In the genomic region with DNA sequence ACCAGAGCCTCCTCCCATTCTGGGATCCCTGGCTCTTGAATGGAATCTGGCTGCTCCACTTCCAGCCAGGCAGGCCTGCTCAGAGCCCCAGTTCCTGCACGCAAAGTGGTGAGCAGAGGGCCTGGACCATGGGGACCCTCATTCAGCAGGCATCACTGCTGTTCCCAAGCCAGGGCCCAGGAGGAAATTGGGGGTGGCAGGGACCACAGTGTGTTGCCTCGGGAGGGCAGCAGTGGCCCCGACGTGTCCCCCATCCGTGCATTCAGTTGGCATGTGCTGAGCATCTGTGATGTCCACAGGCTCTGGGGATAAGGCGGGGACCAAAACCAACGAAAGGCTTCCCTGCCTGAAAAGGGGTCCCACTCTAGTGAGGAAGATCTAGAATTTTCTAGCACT, we compare ENCODE assay signal across 10 cellular contexts. TPM values are rescaled to one million over a fixed set of nuclear protein-coding genes. Genes with fewer than 3 reads are reported as not detected.
DNase-seq lines count a peak whose midpoint lies in the region; ATAC-seq and TF ChIP-seq lines count a peak whose summit lies in the region.
"Had no signal": no experiment of that assay in that cellular context is flagged by ENCODE, and none has a peak within 500 bp of the region (broad histone marks: within the 10 kb centered on the region; RNA-seq: fewer than 3 reads in every experiment).

No MANE protein-coding gene starts in this region.

- peaks cover 12% of the 10 kb centered on the region for H3K36me3 Mint-ChIP-seq in T-helper 17 cell (ENCODE audit: low read depth)
- peaks cover 8% of the 10 kb centered on the region for H3K36me3 Mint-ChIP-seq in glutamatergic neuron (ENCODE audit: unreplicated experiment)

- peak overlapping the region; percentile 72 for H3K27ac ChIP-seq in psoas muscle

- H3K27me3 Mint-ChIP-seq in T-helper 17 cell (no peaks in the 10 kb centered on the region), glutamatergic neuron (ENCODE audit: unreplicated experiment) (peaks cover 12% of the 10 kb centered on the region)

- no peaks in the 10 kb centered on the region for H3K9me3 ChIP-seq in T-helper 17 cell (ENCODE audit: control insufficient read depth, low read length, poor library complexity, severe bottlenecking)
- H3K9me3 ChIP-seq in psoas muscle, result no peaks in the 10 kb centered on the region

- no peaks in the 10 kb centered on the region for H3K27me3 ChIP-seq in psoas muscle (ENCODE audit: insufficient read depth in 3 of 3, low read length in 2 of 3)

- WGBS in psoas muscle, 3 donors, result 73 to 78% (median 74%) methylated on average over 7 of the region's 7 CpGs

- TF ChIP-seq POLR2A in GM18505 (IDR thresholded peaks at IDR 0.05; ENCODE audit: borderline replicate concordance, extremely low read depth, insufficient read depth, insufficient read length), result peak; percentile 24

- no peak for DNase-seq in T-helper 17 cell
- DNase-seq in glutamatergic neuron, result no peak
- no peak for DNase-seq in psoas muscle
- no peak for DNase-seq in activated effector memory CD4-positive, alpha-beta T cell treated with Interleukin-2 at 50 U/mL for 16 hours
- DNase-seq in Ammon's horn (ENCODE audit: low spot score), result no peak
- DNase-seq: aorta, NCI-H1930 had no signal

- H3K4me1 Mint-ChIP-seq in T-helper 17 cell (peaks cover 38% of the 10 kb centered on the region), glutamatergic neuron (ENCODE audit: low read depth, unreplicated experiment) (peaks cover 36% of the 10 kb centered on the region)

- intact Hi-C loops in psoas muscle (cut with DNase I), result loop anchor here in 1 of 2 donors (5.0 kb wide), 1 partner anchor 106 kb away; a partner anchor contains a TSS

- no peak overlapping the region for H3K4me3 ChIP-seq in psoas muscle

- ATAC-seq in GM18505 (IDR thresholded peaks at IDR 0.05; ENCODE audit: unreplicated experiment), result no peak
- no peak for ATAC-seq in T-helper 17 cell
- ATAC-seq in psoas muscle, result no peak
- no peak for ATAC-seq in GM21786 (IDR thresholded peaks at IDR 0.05; ENCODE audit: unreplicated experiment)
- no peak for ATAC-seq in HG03439 (IDR thresholded peaks at IDR 0.05; ENCODE audit: unreplicated experiment)

- peaks cover 13% of the 10 kb centered on the region for H3K9me3 Mint-ChIP-seq in glutamatergic neuron (ENCODE audit: unreplicated experiment)

- H3K4me3 Mint-ChIP-seq in T-helper 17 cell (peak overlapping the region; percentile 33), glutamatergic neuron (ENCODE audit: unreplicated experiment) (peak overlapping the region; percentile 25)

- TF ChIP-seq CTCF in glutamatergic neuron (IDR thresholded peaks at IDR 0.05; ENCODE audit: partially characterized antibody, unreplicated experiment) (no peak), psoas muscle (IDR thresholded peaks at IDR 0.05) (no peak)

- peaks cover 0 to 62% of the 10 kb centered on the region in 2 donors for H3K36me3 ChIP-seq in psoas muscle (ENCODE audit: insufficient read depth in 1 of 2, low read depth in 1 of 2)

- H3K4me1 ChIP-seq in psoas muscle, result peaks cover 34% of the 10 kb centered on the region

- peak overlapping the region; percentile 89 for H3K27ac Mint-ChIP-seq in T-helper 17 cell
- H3K27ac Mint-ChIP-seq in glutamatergic neuron (ENCODE audit: unreplicated experiment), result peak overlapping the region; percentile 97

RNA-seq across cellular contexts. Expression of a gene that starts 11.2 kb away (rescaled TPM):
- total RNA-seq in T-helper 17 cell (10 to 100 TPM; 34.7 to 35.4 TPM), glutamatergic neuron (ENCODE audit: unreplicated experiment) (36.7 TPM), psoas muscle (10 to 100 TPM; 15.5 to 25.7 (median 21.6) TPM)
- 10 to 100 TPM; 13.7 to 23.7 (median 19.9) TPM for polyA plus RNA-seq in psoas muscle

RNA-seq across cellular contexts. Expression of a gene that starts 32.5 kb away (rescaled TPM):
- total RNA-seq in T-helper 17 cell (100 to 1,000 TPM; 408 to 431 TPM), glutamatergic neuron (ENCODE audit: unreplicated experiment) (26.0 TPM), psoas muscle (10 to 100 TPM in 2 of 4 donors, 1 to 10 TPM in 2; 8.2 to 10.8 (median 10.1) TPM)
- 10 to 100 TPM in 1 of 3 donors, 1 to 10 TPM in 2; 2.8 to 10.5 (median 3.2) TPM for polyA plus RNA-seq in psoas muscle

RNA-seq across cellular contexts. Expression of a gene that starts 42.7 kb away (rescaled TPM):
- total RNA-seq in T-helper 17 cell, result 10 to 100 TPM; 37.1 to 41.4 TPM
- 7.6 TPM for total RNA-seq in glutamatergic neuron (ENCODE audit: unreplicated experiment)
- 1 to 10 TPM; 1.7 to 2.5 (median 2.0) TPM for total RNA-seq in psoas muscle
- polyA plus RNA-seq in psoas muscle, result 10 to 100 TPM in 1 of 3 donors, 1 to 10 TPM in 2; 7.9 to 13.1 (median 9.3) TPM

RNA-seq across cellular contexts. Expression of a gene that starts 55.1 kb away (rescaled TPM):
- total RNA-seq in T-helper 17 cell, result 10 to 100 TPM in 1 of 2 donors, 1 to 10 TPM in 1; 6.9 to 35.0 TPM
- 52.6 TPM for total RNA-seq in glutamatergic neuron (ENCODE audit: unreplicated experiment)
- 1 to 10 TPM; 1.4 to 2.6 (median 1.7) TPM for total RNA-seq in psoas muscle
- polyA plus RNA-seq in psoas muscle, result 1 to 10 TPM in 2 of 3 donors, under 1 TPM in 1; 0.88 to 3.1 (median 2.5) TPM

RNA-seq across cellular contexts. Expression of a gene that starts 57.0 kb away (rescaled TPM):
- total RNA-seq in T-helper 17 cell (100 to 1,000 TPM; 316 to 329 TPM), glutamatergic neuron (ENCODE audit: unreplicated experiment) (201 TPM), psoas muscle (100 to 1,000 TPM in 2 of 4 donors, 10 to 100 TPM in 2; 82.2 to 129 (median 105) TPM)
- 10 to 100 TPM; 54.3 to 82.3 (median 69.2) TPM for polyA plus RNA-seq in psoas muscle

Comparison
In these comparisons a context has a peak if more than half of its experiments do, and no peak if none do; other contexts are left out.
1. RNA of a gene that starts 32.5 kb away (total RNA-seq): 408 to 431 TPM in T-helper 17 cell; 26.0 TPM in glutamatergic neuron (single experiment) and 8.2 to 10.8 TPM in psoas muscle; every median in the first group is over 10 times any median in the second.